In genomic region chr9:110578575-110578895, GRCh38 we compare ENCODE assay signal across 11 cellular contexts. TPM values are rescaled to one million over a fixed set of nuclear protein-coding genes. Genes with fewer than 3 reads are reported as not detected.
DNase-seq lines count a peak whose midpoint lies in the region; TF ChIP-seq lines count a peak whose summit lies in the region.
"Had no signal": no experiment of that assay in that cellular context is flagged by ENCODE, and none has a peak within 500 bp of the region (broad histone marks: within the 10 kb centered on the region; RNA-seq: fewer than 3 reads in every experiment).

No MANE protein-coding gene starts in this region.

- intact Hi-C loops in A673 (cut with micrococcal nuclease; ENCODE audit: unreplicated experiment), result no loop called here

- no peak overlapping the region for H2BK120ac ChIP-seq in neuronal stem cell (ENCODE audit: low read depth, low read length)

- peak overlapping the region; percentile 96 for H3K4me2 ChIP-seq in neuronal stem cell (ENCODE audit: insufficient read depth, low read length, poor library complexity, severe bottlenecking)

- TF ChIP-seq CTCF in A673 (conservative IDR thresholded peaks at IDR 0.05; ENCODE audit: low read depth, low read length) (no peak), fibroblast of mammary gland (conservative IDR thresholded peaks at IDR 0.05; ENCODE audit: control insufficient read depth, insufficient read depth, low read depth, low read length) (no peak)

- no peak overlapping the region for H2BK15ac ChIP-seq in neuronal stem cell (ENCODE audit: low read length)

- H3K36me3 ChIP-seq in A673 (ENCODE audit: insufficient read depth, low read length, poor library complexity, severe bottlenecking), result no peaks in the 10 kb centered on the region
- H3K36me3 ChIP-seq in NT2/D1 (ENCODE audit: insufficient read depth, insufficient read length, low read length), result no peaks in the 10 kb centered on the region
- no peaks in the 10 kb centered on the region for H3K36me3 ChIP-seq in neuronal stem cell (replicated peaks in 1 of 2; ENCODE audit: control insufficient read depth in 2 of 2, insufficient read depth in 2 of 2, low read length in 2 of 2)
- H3K36me3 ChIP-seq: HAP-1 had no signal

- H3K27ac ChIP-seq in A673 (ENCODE audit: low read depth, low read length, poor library complexity, severe bottlenecking) (no peak overlapping the region), neuronal stem cell (replicated peaks; ENCODE audit: low read length) (no peak overlapping the region)

- H3K4me3 ChIP-seq in A673 (ENCODE audit: low read depth, low read length, poor library complexity, severe bottlenecking), result peak overlapping the region; percentile 50
- peak overlapping the region; percentile 64 for H3K4me3 ChIP-seq in NT2/D1 (ENCODE audit: insufficient read length, low read depth)
- peak overlapping the region; percentile 70 for H3K4me3 ChIP-seq in fibroblast of mammary gland (ENCODE audit: control insufficient read depth, low read depth, low read length)
- peak overlapping the region; percentile 56 to 79 for H3K4me3 ChIP-seq in neuronal stem cell (ENCODE audit: low read length in 2 of 2)
- H3K4me3 ChIP-seq: HAP-1 had no signal

- no peak overlapping the region for H2AK5ac ChIP-seq in neuronal stem cell (ENCODE audit: low read depth, low read length)

- H2BK12ac ChIP-seq in neuronal stem cell (ENCODE audit: low read length), result no peak overlapping the region

- H3K23ac ChIP-seq in neuronal stem cell (ENCODE audit: low read depth, low read length, poor library complexity), result no peak overlapping the region

- H3K4ac ChIP-seq in neuronal stem cell (ENCODE audit: low read length), result no peak overlapping the region

- H4K91ac ChIP-seq in neuronal stem cell (ENCODE audit: low read depth, low read length, poor library complexity), result no peak overlapping the region

- WGBS in neuronal stem cell (ENCODE audit: extremely low coverage in 2 of 2, insufficient read length in 2 of 2, insufficient replicate concordance in 1 of 2), 2 donors, result no CpG with 5 or more reads among the region's 10 CpGs

- no TSS peak for BruUV-seq in A673 (replicated peaks; lab: Mats Ljungman, UMichigan)

- POLR2A ChIA-PET in A673 (lab: Charles Lee; ENCODE audit: low non-redundant PET), result no interaction called here

- H2BK5ac ChIP-seq in neuronal stem cell (ENCODE audit: low read length), result no peak overlapping the region

- peak overlapping the region; percentile 95 for H2AFZ ChIP-seq in neuronal stem cell (ENCODE audit: low read length)

- H3K9ac ChIP-seq in NT2/D1 (ENCODE audit: insufficient read length, low read depth) (peak overlapping the region; percentile 32), neuronal stem cell (ENCODE audit: low read depth, low read length, poor library complexity) (no peak overlapping the region)

- CTCF ChIA-PET in A673 (lab: Charles Lee), result no interaction called here

- H3K79me1 ChIP-seq in neuronal stem cell (ENCODE audit: low read depth, low read length), result no peaks in the 10 kb centered on the region

- peaks cover 3% of the 10 kb centered on the region for H3K4me1 ChIP-seq in A673 (ENCODE audit: insufficient read depth, low read length, poor library complexity, severe bottlenecking)
- H3K4me1 ChIP-seq in NT2/D1 (ENCODE audit: insufficient read depth, insufficient read length), result no peaks in the 10 kb centered on the region
- H3K4me1 ChIP-seq in neuronal stem cell (ENCODE audit: control insufficient read depth in 2 of 2, insufficient read depth in 1 of 2, low read depth in 1 of 2, low read length in 2 of 2), result peaks cover 1 to 4% of the 10 kb centered on the region in 2 donors
- H3K4me1 ChIP-seq: HAP-1 had no signal

- no peak overlapping the region for H4K8ac ChIP-seq in neuronal stem cell (ENCODE audit: low read depth, low read length)

- peak overlapping the region; percentile 95 for H3K18ac ChIP-seq in neuronal stem cell (ENCODE audit: low read length)

- H3K27me3 ChIP-seq in A673 (replicated peaks; ENCODE audit: insufficient read depth, low read depth, low read length, poor library complexity) (peaks cover 47% of the 10 kb centered on the region), NT2/D1 (ENCODE audit: insufficient read depth, insufficient read length) (peaks cover 47% of the 10 kb centered on the region), neuronal stem cell (ENCODE audit: control insufficient read depth in 3 of 3, insufficient read depth in 3 of 3, low read depth in 1 of 3, low read length in 3 of 3) (peaks cover 0 to 38% (median 17%) of the 10 kb centered on the region in 3 experiments)

- H3K9me3 ChIP-seq in A673 (ENCODE audit: low read depth, low read length, poor library complexity, severe bottlenecking), result no peaks in the 10 kb centered on the region
- H3K9me3 ChIP-seq in NT2/D1 (ENCODE audit: insufficient read depth, low read length), result no peaks in the 10 kb centered on the region
- H3K9me3 ChIP-seq in neuronal stem cell (replicated peaks in 1 of 2; ENCODE audit: control insufficient read depth in 2 of 2, insufficient read depth in 1 of 2, low read depth in 1 of 2, low read length in 2 of 2), result peaks cover 0 to 4% of the 10 kb centered on the region in 2 donors
- H3K9me3 ChIP-seq: HAP-1 had no signal

- no peak for DNase-seq in A673 (ENCODE audit: low spot score)
- no peak for DNase-seq in NT2/D1 (ENCODE audit: low read depth, low spot score)
- DNase-seq in fibroblast of mammary gland (ENCODE audit: low read depth), result no peak
- DNase-seq in neuronal stem cell (ENCODE audit: low spot score), result no peak
- no peak for DNase-seq in SKM-1 treated with dmso at 0.1 percent for 144 hours (lab: John Stamatoyannopoulos, UW; ENCODE audit: unreplicated experiment)
- DNase-seq in NCI-H526 (lab: John Stamatoyannopoulos, UW), result no peak
- no peak for DNase-seq in AG08395 (ENCODE audit: low spot score)
- no peak for DNase-seq in NCI-H446 treated with DMSO at 0.1 percent for 48 hours (lab: John Stamatoyannopoulos, UW)
- DNase-seq: CD8-positive, alpha-beta T cell; NCI-H510A treated with DMSO at 0.1 percent for 48 hours had no signal

- H3K14ac ChIP-seq in neuronal stem cell (ENCODE audit: low read length), result peak overlapping the region; percentile 98

RNA-seq across cellular contexts. Expression of gene SVEP1, which starts 1.0 kb away (rescaled TPM):
- 0.45 and 0.46 TPM in 2 replicates for total RNA-seq in A673 (2021)
- polyA plus RNA-seq in neuronal stem cell (2013, experiment 1 of 2), result 0.13 TPM
- 0.18 TPM for polyA plus RNA-seq in neuronal stem cell (2013, experiment 2 of 2)
- total RNA-seq: CD8-positive, alpha-beta T cell had no signal
